Comparison of ENCODE assay signal across 10 cellular contexts in the genomic region with DNA sequence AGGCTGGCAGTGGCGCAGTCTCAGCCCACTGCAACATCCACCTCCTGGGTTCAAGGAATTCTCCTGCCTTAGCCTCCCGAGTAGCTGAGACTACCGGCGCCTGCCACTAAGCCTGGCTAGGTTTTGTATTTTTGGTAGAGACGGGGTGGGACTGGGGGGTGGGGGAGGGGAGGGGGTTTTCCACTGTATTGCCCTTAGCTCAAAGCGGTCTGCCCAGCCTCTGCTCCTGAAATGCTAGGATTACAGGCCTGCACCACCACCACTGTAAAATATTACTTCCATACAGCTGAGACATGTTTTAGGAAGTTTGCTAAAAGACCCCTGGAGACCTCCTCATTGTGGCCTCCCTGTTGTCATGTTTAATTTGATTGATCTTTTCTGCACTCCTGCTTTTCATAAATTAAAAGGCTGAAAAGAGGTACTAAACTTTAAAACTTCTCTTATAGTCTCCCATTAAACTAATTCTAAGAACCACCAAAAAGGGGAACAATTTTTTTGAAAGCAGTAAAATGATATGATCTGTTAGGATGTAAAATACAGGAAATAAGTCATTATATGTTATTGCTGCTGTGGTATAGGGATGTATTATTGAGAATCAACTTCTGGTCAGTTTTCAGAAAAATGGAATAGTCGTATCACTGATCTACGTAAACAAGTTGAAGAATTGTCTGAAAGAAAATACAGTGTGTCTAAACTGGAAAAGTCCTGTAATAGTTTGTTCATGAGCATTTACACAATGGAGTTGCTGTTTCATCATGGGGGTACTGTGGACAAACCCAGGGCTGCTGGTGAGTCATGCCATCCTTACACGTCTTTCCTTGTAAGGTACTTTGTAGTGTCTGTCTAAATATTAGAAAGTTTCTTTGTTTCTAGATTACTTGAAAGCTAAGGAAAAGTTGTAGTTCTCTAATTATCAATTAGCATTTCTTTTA.
A peak's percentile ranks its signal among the peaks of the same experiment; 100 is the strongest.
DNase-seq lines count a peak whose midpoint lies in the region; ATAC-seq and TF ChIP-seq lines count a peak whose summit lies in the region.
"Had no signal": no experiment of that assay in that cellular context is flagged by ENCODE, and none has a peak within 500 bp of the region (broad histone marks: within the 10 kb centered on the region; RNA-seq: fewer than 3 reads in every experiment).

No MANE protein-coding gene starts in this region.

- H3K36me3 Mint-ChIP-seq in central memory CD8-positive, alpha-beta T cell (ENCODE audit: insufficient read depth): peaks cover 15% of the 10 kb centered on the region
- no peaks in the 10 kb centered on the region for H3K36me3 Mint-ChIP-seq in neural crest cell (ENCODE audit: low read depth)

- ATAC-seq in central memory CD8-positive, alpha-beta T cell (replicated peaks; ENCODE audit: extremely low read depth, poor library complexity, severe bottlenecking): no peak
- no peak for ATAC-seq in HG03025 (IDR thresholded peaks at IDR 0.05; ENCODE audit: low FRiP score, unreplicated experiment)
- no peak for ATAC-seq in GM21717 (IDR thresholded peaks at IDR 0.05; ENCODE audit: unreplicated experiment)

- DNase-seq in GM04504 (ENCODE audit: low read depth) (peak; percentile 15), NOMO-1 treated with DMSO at 0.1 percent for 48 hours (lab: John Stamatoyannopoulos, UW; ENCODE audit: unreplicated experiment) (peak; percentile 95), neural crest cell (ENCODE audit: low read depth, low spot score) (no peak), LoVo (ENCODE audit: low spot score) (no peak), cortex of kidney (lab: John Stamatoyannopoulos, UW) (no peak)
- no peak for DNase-seq in central memory CD8-positive, alpha-beta T cell (ENCODE audit: low spot score in 2 of 2)
- DNase-seq: NCI-H524; stimulated activated CD4-positive, alpha-beta T cell treated with anti-CD3 and anti-CD28 coated beads, Interleukin-4, amount 100 ng/mL, for 24 hours had no signal

- H3K27me3 Mint-ChIP-seq in central memory CD8-positive, alpha-beta T cell: no peaks in the 10 kb centered on the region
- H3K27me3 Mint-ChIP-seq in neural crest cell (ENCODE audit: low read depth): peaks cover 5% of the 10 kb centered on the region

- no peak for TF ChIP-seq CTCF in neural crest cell (conservative IDR thresholded peaks at IDR 0.05)

- H3K4me3 Mint-ChIP-seq in central memory CD8-positive, alpha-beta T cell: no peak overlapping the region
- H3K4me3 Mint-ChIP-seq in neural crest cell: peak overlapping the region; percentile 82

- peaks cover 18% of the 10 kb centered on the region for H3K4me1 Mint-ChIP-seq in central memory CD8-positive, alpha-beta T cell
- peaks cover 26% of the 10 kb centered on the region for H3K4me1 Mint-ChIP-seq in neural crest cell

- no peaks in the 10 kb centered on the region for H3K9me3 Mint-ChIP-seq in central memory CD8-positive, alpha-beta T cell
- no peaks in the 10 kb centered on the region for H3K9me3 Mint-ChIP-seq in neural crest cell

- H3K27ac Mint-ChIP-seq in central memory CD8-positive, alpha-beta T cell (ENCODE audit: low read depth): peak overlapping the region; percentile 26
- peak overlapping the region; percentile 98 for H3K27ac Mint-ChIP-seq in neural crest cell (ENCODE audit: unreplicated experiment)

Comparison
In these comparisons a context has a peak if more than half of its experiments do, and no peak if none do; other contexts are left out.
1. DNase-seq: peak in GM04504 (single experiment) and NOMO-1 treated with DMSO at 0.1 percent for 48 hours (single experiment); none in central memory CD8-positive, alpha-beta T cell (0 of 2), neural crest cell (single experiment), LoVo (single experiment) and cortex of kidney (single experiment).